Comparison of ENCODE assay signal across 9 cellular contexts in the genomic region with DNA sequence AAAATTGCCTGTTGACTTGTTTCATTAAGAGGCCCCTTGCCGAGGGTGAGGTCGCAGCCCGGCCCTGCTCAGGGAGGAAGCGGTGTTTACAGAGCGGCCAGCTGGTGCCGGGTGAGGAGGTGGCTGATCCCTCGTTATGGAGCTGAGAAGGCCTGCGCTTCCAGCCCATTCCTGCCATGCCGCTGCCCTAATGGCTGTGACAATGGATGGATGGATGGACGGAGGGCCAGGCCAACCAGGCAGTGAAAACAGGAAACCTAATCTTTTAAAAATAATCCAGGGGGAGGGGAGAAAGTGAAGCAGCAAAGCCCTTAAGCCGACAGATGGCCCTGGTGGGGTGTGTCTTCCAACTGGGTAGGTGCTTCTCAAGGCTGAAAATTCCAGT. TPM values are rescaled to one million over a fixed set of nuclear protein-coding genes. Genes with fewer than 3 reads are reported as not detected.
DNase-seq lines count a peak whose midpoint lies in the region; ATAC-seq, FAIRE-seq and TF ChIP-seq lines count a peak whose summit lies in the region.
"Had no signal": no experiment of that assay in that cellular context is flagged by ENCODE, and none has a peak within 500 bp of the region (broad histone marks: within the 10 kb centered on the region; RNA-seq: fewer than 3 reads in every experiment).

No MANE protein-coding gene starts in this region.

- intact Hi-C loops in HepG2 (cut with micrococcal nuclease; ENCODE audit: unreplicated experiment), result loop anchor here (5.0 kb wide), 1 partner anchor 33 kb away; no protein-coding TSS in a partner anchor
- intact Hi-C loops in transverse colon (cut with DNase I; ENCODE audit: low total_unique reads), result no loop called here

- ATAC-seq in HepG2 (peak; percentile 64), foreskin keratinocyte (no peak), GM18498 (IDR thresholded peaks at IDR 0.05; ENCODE audit: unreplicated experiment) (no peak), GM21528 (IDR thresholded peaks at IDR 0.05; ENCODE audit: low FRiP score, unreplicated experiment) (no peak)

- H3K36me3 ChIP-seq in HepG2 (replicated peaks in 1 of 2; ENCODE audit: control insufficient read depth in 1 of 2, insufficient read depth in 2 of 2, low read length in 2 of 2) (peaks cover under 1 to 3% of the 10 kb centered on the region in 2 experiments; a peak in 2 of 5 replicates), transverse colon (no peaks in the 10 kb centered on the region)

- H3K4me3 ChIP-seq in HepG2 (replicated peaks in 1 of 3; ENCODE audit: insufficient read depth in 1 of 3, low read depth in 2 of 3, low read length in 3 of 3) (peak overlapping the region in 1 of 3 experiments; percentile 49; a peak in 1 of 6 replicates), transverse colon (no peak overlapping the region)

- H3K9me3 ChIP-seq in HepG2 (ENCODE audit: low read length) (no peaks in the 10 kb centered on the region), transverse colon (no peaks in the 10 kb centered on the region)

- no peak for FAIRE-seq in HepG2 (lab: Jason Lieb, UNC)

- CTCF ChIA-PET in HepG2 (lab: Yijun Ruan, JAX; ENCODE audit: low intra/inter-chr PET ratio, low total read pairs), result no interaction called here

- no peak for TF ChIP-seq CTCF in HepG2 (CRISPR knock-in tag; IDR thresholded peaks at IDR 0.05)
- TF ChIP-seq CTCF in transverse colon (IDR thresholded peaks at IDR 0.05), result no peak
- no peak for TF ChIP-seq CTCF in foreskin keratinocyte (conservative IDR thresholded peaks at IDR 0.05)

- no peak for TF ChIP-seq RAD21 in HepG2 (CRISPR knock-in tag; IDR thresholded peaks at IDR 0.05)

- no peak overlapping the region for H2AFZ ChIP-seq in HepG2 (ENCODE audit: low read length)

- H4K20me1 ChIP-seq in HepG2 (ENCODE audit: insufficient read depth, low read length), result peaks cover 46% of the 10 kb centered on the region

- DNase-seq in GF-D8 (lab: John Stamatoyannopoulos, UW), result peak; percentile 51
- DNase-seq in NCI-H187 treated with DMSO at 0.1 percent for 48 hours (lab: John Stamatoyannopoulos, UW), result peak; percentile 43
- peak; percentile 77 for DNase-seq in amniotic epithelial cell (ENCODE audit: low read depth)
- DNase-seq in HepG2 (ENCODE audit: low spot score), result peak; percentile 59
- DNase-seq in transverse colon, result peak; percentile 54
- DNase-seq in foreskin keratinocyte, result no peak

- peak overlapping the region; percentile 75 for H3K4me2 ChIP-seq in HepG2 (ENCODE audit: low read depth, low read length)
- H3K4me2 ChIP-seq: KMS-11 had no signal

- peak overlapping the region; percentile 73 for H3K27ac ChIP-seq in HepG2 (ENCODE audit: extremely low read length, insufficient read depth, low read length)
- peak overlapping the region; percentile 16 to 45 (median 30) for H3K27ac ChIP-seq in transverse colon
- no peak overlapping the region for H3K27ac ChIP-seq in foreskin keratinocyte
- H3K27ac ChIP-seq: KMS-11 had no signal

- H3K4me1 ChIP-seq in HepG2 (ENCODE audit: insufficient read depth, low read length) (peaks cover 78% of the 10 kb centered on the region), transverse colon (peaks cover 30 to 73% (median 47%) of the 10 kb centered on the region in 4 donors), foreskin keratinocyte (peaks cover 42% of the 10 kb centered on the region)

- POLR2A ChIA-PET in HepG2 (lab: Yijun Ruan, JAX), result no interaction called here

- H3K27me3 ChIP-seq in HepG2 (ENCODE audit: control insufficient read depth in 1 of 2, insufficient read depth in 2 of 2, low read length in 2 of 2), result no peaks in the 10 kb centered on the region
- no peaks in the 10 kb centered on the region for H3K27me3 ChIP-seq in transverse colon
- no peaks in the 10 kb centered on the region for H3K27me3 ChIP-seq in foreskin keratinocyte

- in situ Hi-C loops in HepG2 (cut with HindIII; ENCODE audit: extremely low pct_ligation_motif_present, low pct_unique_long_range_greater_than_20kb) (loop anchor here (5.0 kb wide), 1 partner anchor 37 kb away; a partner anchor contains a TSS), transverse colon (cut with MboI; ENCODE audit: low pct_ligation_motif_present in 1 of 4, low pct_unique_long_range_greater_than_20kb in 1 of 4, low sequenced_read_pairs in 3 of 4) (no loop called here)

- BruUV-seq in HepG2 (replicated peaks; lab: Mats Ljungman, UMichigan), result no TSS peak

- no peak overlapping the region for H3K9ac ChIP-seq in HepG2 (ENCODE audit: insufficient read depth, low read depth, low read length)
- H3K9ac ChIP-seq: KMS-11 had no signal

- no peak for TF ChIP-seq POLR2A in HepG2 (IDR thresholded peaks at IDR 0.05; ENCODE audit: insufficient read depth in 1 of 2, low read depth in 2 of 2, low read length in 2 of 2)
- TF ChIP-seq POLR2A in transverse colon (IDR thresholded peaks at IDR 0.05), result no peak

- WGBS in HepG2 (ENCODE audit: low lambda C conversion rate), result 19% methylated on average over 10 of the region's 11 CpGs
- 24% methylated on average over 11 of the region's 11 CpGs; no CpG with 5 or more reads in 1 of the 2 donors for WGBS in transverse colon (ENCODE audit: low coverage in 1 of 2), 2 donors

- H3K79me2 ChIP-seq in HepG2 (ENCODE audit: insufficient read depth, low read length), result peaks cover 89% of the 10 kb centered on the region

- no peak for TF ChIP-seq EP300 in HepG2 (IDR thresholded peaks at IDR 0.05; ENCODE audit: low read depth in 2 of 2, low read length in 2 of 2)
- TF ChIP-seq EP300 in HepG2 (CRISPR knock-in tag; IDR thresholded peaks at IDR 0.05; ENCODE audit: borderline replicate concordance), result no peak
- TF ChIP-seq EP300 in transverse colon (IDR thresholded peaks at IDR 0.05; ENCODE audit: low read depth), result no peak

TF ChIP-seq in HepG2, 621 proteins besides CTCF, POLR2A, EP300 and RAD21 (continues in another document):
- peak; percentile 56 for TF ChIP-seq RARA (CRISPR knock-in tag; IDR thresholded peaks at IDR 0.05)
- 0 out of 2 replicates have a peak, but pooled peaks have one; percentile 48 for TF ChIP-seq ETV5 (CRISPR knock-in tag; IDR thresholded peaks at IDR 0.05; ENCODE audit: borderline replicate concordance)
- peak; percentile 51; the same call in 1 of the 2 replicates for TF ChIP-seq ZNF605 (CRISPR knock-in tag; IDR thresholded peaks at IDR 0.05)
- TF ChIP-seq, protein P1, sequence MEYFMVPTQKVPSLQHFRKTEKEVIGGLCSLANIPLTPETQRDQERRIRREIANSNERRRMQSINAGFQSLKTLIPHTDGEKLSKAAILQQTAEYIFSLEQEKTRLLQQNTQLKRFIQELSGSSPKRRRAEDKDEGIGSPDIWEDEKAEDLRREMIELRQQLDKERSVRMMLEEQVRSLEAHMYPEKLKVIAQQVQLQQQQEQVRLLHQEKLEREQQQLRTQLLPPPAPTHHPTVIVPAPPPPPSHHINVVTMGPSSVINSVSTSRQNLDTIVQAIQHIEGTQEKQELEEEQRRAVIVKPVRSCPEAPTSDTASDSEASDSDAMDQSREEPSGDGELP (IDR thresholded peaks at IDR 0.05; ENCODE audit: borderline replicate concordance, low read depth), result peak; percentile 99
- peak; percentile 38; the same call in 1 of the 2 replicates for TF ChIP-seq ZMYM4 (CRISPR knock-in tag; IDR thresholded peaks at IDR 0.05)
- peak; percentile 54; the same call in 1 of the 2 replicates for TF ChIP-seq MIXL1 (CRISPR knock-in tag; IDR thresholded peaks at IDR 0.05)
- peak; percentile 70; the same call in 1 of the 2 replicates for TF ChIP-seq FOXO1 (CRISPR knock-in tag; IDR thresholded peaks at IDR 0.05)
- TF ChIP-seq, protein P2, sequence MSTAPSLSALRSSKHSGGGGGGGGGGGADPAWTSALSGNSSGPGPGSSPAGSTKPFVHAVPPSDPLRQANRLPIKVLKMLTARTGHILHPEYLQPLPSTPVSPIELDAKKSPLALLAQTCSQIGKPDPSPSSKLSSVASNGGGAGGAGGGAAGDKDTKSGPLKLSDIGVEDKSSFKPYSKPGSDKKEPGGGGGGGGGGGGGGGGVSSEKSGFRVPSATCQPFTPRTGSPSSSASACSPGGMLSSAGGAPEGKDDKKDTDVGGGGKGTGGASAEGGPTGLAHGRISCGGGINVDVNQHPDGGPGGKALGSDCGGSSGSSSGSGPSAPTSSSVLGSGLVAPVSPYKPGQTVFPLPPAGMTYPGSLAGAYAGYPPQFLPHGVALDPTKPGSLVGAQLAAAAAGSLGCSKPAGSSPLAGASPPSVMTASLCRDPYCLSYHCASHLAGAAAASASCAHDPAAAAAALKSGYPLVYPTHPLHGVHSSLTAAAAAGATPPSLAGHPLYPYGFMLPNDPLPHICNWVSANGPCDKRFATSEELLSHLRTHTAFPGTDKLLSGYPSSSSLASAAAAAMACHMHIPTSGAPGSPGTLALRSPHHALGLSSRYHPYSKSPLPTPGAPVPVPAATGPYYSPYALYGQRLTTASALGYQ (CRISPR knock-in tag; IDR thresholded peaks at IDR 0.05), result no peak
- TF ChIP-seq ZNF331 (CRISPR knock-in tag; IDR thresholded peaks at IDR 0.05), result 0 out of 2 replicates have a peak, but pooled peaks have one; percentile 37

RNA-seq across cellular contexts. Expression of a gene that starts 38.5 kb away (rescaled TPM):
- total RNA-seq in HepG2 (2016; rRNA removed; fragmentation: Illumina TruSeq; extraction: Trizol), result 33.6 and 35.4 TPM in 2 replicates
- total RNA-seq in HepG2 (2016; cell fraction: cytosol; rRNA removed; fragmentation: Illumina TruSeq; extraction: Trizol; ENCODE audit: low read depth), result 10.9 and 12.3 TPM in 2 replicates
- total RNA-seq in HepG2 (2016; cell fraction: insoluble cytoplasmic fraction; rRNA removed; fragmentation: Illumina TruSeq; extraction: Trizol), result 29.4 and 37.4 TPM in 2 replicates
- 17.4 and 22.3 TPM in 2 replicates for total RNA-seq in HepG2 (2016; cell fraction: membrane; rRNA removed; fragmentation: Illumina TruSeq; extraction: Trizol)
- total RNA-seq in HepG2 (2016; cell fraction: nucleus; rRNA removed; fragmentation: Illumina TruSeq; extraction: Trizol), result 26.4 and 32.2 TPM in 2 replicates
- 19.9 and 21.9 TPM in 2 replicates for polyA plus RNA-seq in HepG2 (2011; rRNA removed)
- polyA plus RNA-seq in HepG2 (2011; cell fraction: cytosol; rRNA removed), result 28.9 and 33.8 TPM in 2 replicates
- polyA plus RNA-seq in HepG2 (2011; cell fraction: nucleus; rRNA removed), result 66.0 and 71.9 TPM in 2 replicates
- polyA plus RNA-seq in HepG2 (2012), result 21.2 and 25.3 TPM in 2 replicates
- 2.3 and 4.6 TPM in 2 replicates for polyA plus RNA-seq in HepG2 (2016; cell fraction: cytosol; fragmentation: Illumina TruSeq; extraction: Trizol; ENCODE audit: low read depth)
- polyA plus RNA-seq in HepG2 (2016; cell fraction: insoluble cytoplasmic fraction; fragmentation: Illumina TruSeq; extraction: Trizol; ENCODE audit: low read depth), result 26.5 and 34.8 TPM in 2 replicates
- 11.6 and 12.9 TPM in 2 replicates for polyA plus RNA-seq in HepG2 (2016; cell fraction: membrane; fragmentation: Illumina TruSeq; extraction: Trizol; ENCODE audit: low read depth)
- 45.4 and 51.6 TPM in 2 replicates for polyA plus RNA-seq in HepG2 (2016; cell fraction: nucleus; fragmentation: Illumina TruSeq; extraction: Trizol; ENCODE audit: insufficient read depth, low read depth)
- polyA minus RNA-seq in HepG2 (2011; rRNA and poly(A)+ RNA removed; ENCODE audit: low replicate concordance), result 67.7 and 82.7 TPM in 2 replicates
- 43.0 and 57.5 TPM in 2 replicates for polyA minus RNA-seq in HepG2 (2011; cell fraction: cytosol; rRNA and poly(A)+ RNA removed)
- polyA minus RNA-seq in HepG2 (2011; cell fraction: nucleus; rRNA and poly(A)+ RNA removed), result 24.6 and 32.1 TPM in 2 replicates
- 100 to 1,000 TPM in 2 of 4 donors, 10 to 100 TPM in 2; 36.9 to 514 (median 91.0) TPM for total RNA-seq in transverse colon
- total RNA-seq in foreskin keratinocyte, result 55.6 and 58.1 TPM in 2 replicates
- 32.6 and 37.5 TPM in 2 replicates for polyA plus RNA-seq in foreskin keratinocyte

Comparison
In these comparisons a context has a peak if more than half of its experiments do, and no peak if none do; other contexts are left out.
1. DNase-seq: peak in GF-D8 (single experiment), NCI-H187 treated with DMSO at 0.1 percent for 48 hours (single experiment), amniotic epithelial cell (single experiment), HepG2 (single experiment) and transverse colon (single experiment); none in foreskin keratinocyte (0 of 2).